In genomic region chr13:79492313-79492798, GRCh38 we compare ENCODE assay signal across 10 cellular contexts.
DNase-seq lines count a peak whose midpoint lies in the region; ATAC-seq and TF ChIP-seq lines count a peak whose summit lies in the region.
"Had no signal": no experiment of that assay in that cellular context is flagged by ENCODE, and none has a peak within 500 bp of the region (broad histone marks: within the 10 kb centered on the region; RNA-seq: fewer than 3 reads in every experiment).

No MANE protein-coding gene starts in this region.

- ATAC-seq in stimulated activated naive CD8-positive, alpha-beta T cell treated with anti-CD3 and anti-CD28 coated beads, Interleukin-15, amount 100 ng/mL, for 72 hours = peak; percentile 87

- TF ChIP-seq CTCF in fibroblast of mammary gland (conservative IDR thresholded peaks at IDR 0.05; ENCODE audit: control insufficient read depth, insufficient read depth, low read depth, low read length) = no peak

- peaks cover 0 to 7% of the 10 kb centered on the region in 2 donors for H3K9me3 Mint-ChIP-seq in stimulated activated naive CD8-positive, alpha-beta T cell treated with anti-CD3 and anti-CD28 coated beads, Interleukin-15, amount 100 ng/mL, for 72 hours

- H3K4me1 Mint-ChIP-seq in stimulated activated naive CD8-positive, alpha-beta T cell treated with anti-CD3 and anti-CD28 coated beads, Interleukin-15, amount 100 ng/mL, for 72 hours = peaks cover 83% of the 10 kb centered on the region

- peak overlapping the region; percentile 43 to 65 for H3K4me3 Mint-ChIP-seq in stimulated activated naive CD8-positive, alpha-beta T cell treated with anti-CD3 and anti-CD28 coated beads, Interleukin-15, amount 100 ng/mL, for 72 hours

- no peak overlapping the region for H3K4me3 ChIP-seq in fibroblast of mammary gland (ENCODE audit: control insufficient read depth, low read depth, low read length)

- no peaks in the 10 kb centered on the region for H3K27me3 Mint-ChIP-seq in stimulated activated naive CD8-positive, alpha-beta T cell treated with anti-CD3 and anti-CD28 coated beads, Interleukin-15, amount 100 ng/mL, for 72 hours

- DNase-seq in activated T-cell treated with anti-CD3 and anti-CD28 coated beads for 48 hours (ENCODE audit: low read depth) (peak; percentile 26), fibroblast of mammary gland (ENCODE audit: low read depth) (peak; percentile 28), cortex of kidney (lab: John Stamatoyannopoulos, UW) (no peak), COLO829 (ENCODE audit: low spot score) (no peak), hepatic stellate cell (ENCODE audit: low spot score) (no peak)
- DNase-seq in activated T-cell treated with anti-CD3 and anti-CD28 coated beads, Interleukin-2, amount 50 U/mL, for 1 hour = no peak
- peak; percentile 1 for DNase-seq in activated CD4-positive, alpha-beta T cell treated with anti-CD3 and anti-CD28 coated beads, Interleukin-2, amount 50 U/mL, for 1 hour
- no peak for DNase-seq in stimulated activated naive CD8-positive, alpha-beta T cell treated with anti-CD3 and anti-CD28 coated beads, Interleukin-15, amount 100 ng/mL, for 72 hours
- DNase-seq: effector memory CD4-positive, alpha-beta T cell; NCI-H524 had no signal

- peak overlapping the region; percentile 7 to 44 for H3K27ac Mint-ChIP-seq in stimulated activated naive CD8-positive, alpha-beta T cell treated with anti-CD3 and anti-CD28 coated beads, Interleukin-15, amount 100 ng/mL, for 72 hours

Comparison
In these comparisons a context has a peak if more than half of its experiments do, and no peak if none do; other contexts are left out.
1. DNase-seq: peak in activated T-cell treated with anti-CD3 and anti-CD28 coated beads for 48 hours (single experiment), activated CD4-positive, alpha-beta T cell treated with anti-CD3 and anti-CD28 coated beads, Interleukin-2, amount 50 U/mL, for 1 hour (single experiment) and fibroblast of mammary gland (single experiment); none in activated T-cell treated with anti-CD3 and anti-CD28 coated beads, Interleukin-2, amount 50 U/mL, for 1 hour (single experiment), stimulated activated naive CD8-positive, alpha-beta T cell treated with anti-CD3 and anti-CD28 coated beads, Interleukin-15, amount 100 ng/mL, for 72 hours (0 of 2), cortex of kidney (single experiment), COLO829 (single experiment) and hepatic stellate cell (single experiment).